1 cellular context compared by ENCODE assay signal in genomic region chr5:142770650-142771609, GRCh38.
TF ChIP-seq lines count a peak whose summit lies in the region.

No MANE protein-coding gene starts in this region.

TF ChIP-seq in HEK293, 187 proteins besides CTCF, POLR2A, EP300 and RAD21 (continued from another document and continues in another):
- TF ChIP-seq, protein P1, sequence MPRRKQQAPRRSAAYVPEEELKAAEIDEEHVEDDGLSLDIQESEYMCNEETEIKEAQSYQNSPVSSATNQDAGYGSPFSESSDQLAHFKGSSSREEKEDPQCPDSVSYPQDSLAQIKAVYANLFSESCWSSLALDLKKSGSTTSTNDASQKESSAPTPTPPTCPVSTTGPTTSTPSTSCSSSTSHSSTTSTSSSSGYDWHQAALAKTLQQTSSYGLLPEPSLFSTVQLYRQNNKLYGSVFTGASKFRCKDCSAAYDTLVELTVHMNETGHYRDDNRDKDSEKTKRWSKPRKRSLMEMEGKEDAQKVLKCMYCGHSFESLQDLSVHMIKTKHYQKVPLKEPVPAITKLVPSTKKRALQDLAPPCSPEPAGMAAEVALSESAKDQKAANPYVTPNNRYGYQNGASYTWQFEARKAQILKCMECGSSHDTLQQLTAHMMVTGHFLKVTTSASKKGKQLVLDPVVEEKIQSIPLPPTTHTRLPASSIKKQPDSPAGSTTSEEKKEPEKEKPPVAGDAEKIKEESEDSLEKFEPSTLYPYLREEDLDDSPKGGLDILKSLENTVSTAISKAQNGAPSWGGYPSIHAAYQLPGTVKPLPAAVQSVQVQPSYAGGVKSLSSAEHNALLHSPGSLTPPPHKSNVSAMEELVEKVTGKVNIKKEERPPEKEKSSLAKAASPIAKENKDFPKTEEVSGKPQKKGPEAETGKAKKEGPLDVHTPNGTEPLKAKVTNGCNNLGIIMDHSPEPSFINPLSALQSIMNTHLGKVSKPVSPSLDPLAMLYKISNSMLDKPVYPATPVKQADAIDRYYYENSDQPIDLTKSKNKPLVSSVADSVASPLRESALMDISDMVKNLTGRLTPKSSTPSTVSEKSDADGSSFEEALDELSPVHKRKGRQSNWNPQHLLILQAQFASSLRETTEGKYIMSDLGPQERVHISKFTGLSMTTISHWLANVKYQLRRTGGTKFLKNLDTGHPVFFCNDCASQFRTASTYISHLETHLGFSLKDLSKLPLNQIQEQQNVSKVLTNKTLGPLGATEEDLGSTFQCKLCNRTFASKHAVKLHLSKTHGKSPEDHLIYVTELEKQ (tag by site-specific recombination; IDR thresholded peaks at IDR 0.05; ENCODE audit: borderline replicate concordance) = no peak
- TF ChIP-seq FEZF1 (tag by site-specific recombination; IDR thresholded peaks at IDR 0.05) (no peak), ZNF114 (tag by site-specific recombination; IDR thresholded peaks at IDR 0.05) (no peak), ZBTB21 (tag by site-specific recombination; IDR thresholded peaks at IDR 0.05) (no peak), ZNF514 (tag by site-specific recombination; IDR thresholded peaks at IDR 0.05) (no peak), PRDM1 (tag by site-specific recombination; IDR thresholded peaks at IDR 0.05) (no peak), TRIM28 (IDR thresholded peaks at IDR 0.05; ENCODE audit: borderline replicate concordance, low read length) (no peak), ZBTB1 (tag by site-specific recombination; IDR thresholded peaks at IDR 0.05) (no peak), SP7 (tag by site-specific recombination; IDR thresholded peaks at IDR 0.05) (peak; percentile 62; the same call in 1 of the 2 replicates), SCRT2 (tag by site-specific recombination; IDR thresholded peaks at IDR 0.05) (0 out of 2 replicates have a peak, but pooled peaks have one; percentile 30), ZNF48 (tag by site-specific recombination; IDR thresholded peaks at IDR 0.05) (no peak), KLF9 (tag by site-specific recombination; IDR thresholded peaks at IDR 0.05; ENCODE audit: low read depth) (peak; percentile 92), HOXD13 (CRISPR knock-in tag; IDR thresholded peaks at IDR 0.05; ENCODE audit: borderline replicate concordance) (no peak), HOXC10 (CRISPR knock-in tag; IDR thresholded peaks at IDR 0.05) (no peak), ZNF169 (tag by site-specific recombination; IDR thresholded peaks at IDR 0.05) (no peak), ZFHX2 (tag by site-specific recombination; conservative IDR thresholded peaks at IDR 0.05) (peak; percentile 97), ZNF600 (tag by site-specific recombination; IDR thresholded peaks at IDR 0.05) (peak; percentile 96), ZNF548 (tag by site-specific recombination; IDR thresholded peaks at IDR 0.05) (no peak), ZNF184 (tag by site-specific recombination; IDR thresholded peaks at IDR 0.05) (no peak), ZNF426 (tag by site-specific recombination; IDR thresholded peaks at IDR 0.05) (no peak), KLF1 (tag by site-specific recombination; IDR thresholded peaks at IDR 0.05) (peak; percentile 82), ZEB2 (tag by site-specific recombination; IDR thresholded peaks at IDR 0.05) (peak; percentile 78), ZNF391 (tag by site-specific recombination; IDR thresholded peaks at IDR 0.05; ENCODE audit: borderline replicate concordance, low read depth) (no peak), ZNF513 (tag by site-specific recombination; IDR thresholded peaks at IDR 0.05) (no peak), ZNF654 (tag by site-specific recombination; IDR thresholded peaks at IDR 0.05; ENCODE audit: low read depth) (no peak), MZF1 (tag by site-specific recombination; IDR thresholded peaks at IDR 0.05; ENCODE audit: borderline replicate concordance) (no peak), ZBTB8A (tag by site-specific recombination; IDR thresholded peaks at IDR 0.05) (peak; percentile 93), ZNF792 (tag by site-specific recombination; IDR thresholded peaks at IDR 0.05) (no peak), ZFP69B (tag by site-specific recombination; IDR thresholded peaks at IDR 0.05) (peak; percentile 76), ZNF585B (tag by site-specific recombination; IDR thresholded peaks at IDR 0.05) (no peak), ZNF404 (tag by site-specific recombination; IDR thresholded peaks at IDR 0.05) (no peak), ZNF221 (tag by site-specific recombination; IDR thresholded peaks at IDR 0.05; ENCODE audit: borderline replicate concordance) (no peak), ZNF112 (tag by site-specific recombination; IDR thresholded peaks at IDR 0.05) (no peak), KLF16 (tag by site-specific recombination; IDR thresholded peaks at IDR 0.05) (no peak; the same call in 1 of the 2 replicates), ZNF555 (tag by site-specific recombination; conservative IDR thresholded peaks at IDR 0.05) (no peak), MYNN (tag by site-specific recombination; IDR thresholded peaks at IDR 0.05; ENCODE audit: borderline replicate concordance) (no peak), RBAK (tag by site-specific recombination; IDR thresholded peaks at IDR 0.05) (no peak), ZNF76 (tag by site-specific recombination; IDR thresholded peaks at IDR 0.05; ENCODE audit: borderline replicate concordance, low read depth) (peak; percentile 81; the same call in 1 of the 2 replicates), AEBP2 (tag by site-specific recombination; IDR thresholded peaks at IDR 0.05; ENCODE audit: borderline replicate concordance) (no peak), ZNF19 (tag by site-specific recombination; IDR thresholded peaks at IDR 0.05; ENCODE audit: low read depth) (no peak), REPIN1 (tag by site-specific recombination; IDR thresholded peaks at IDR 0.05; ENCODE audit: low read depth) (no peak), ZSCAN4 (tag by site-specific recombination; IDR thresholded peaks at IDR 0.05) (0 out of 2 replicates have a peak, but pooled peaks have one; percentile 12), ZNF558 (tag by site-specific recombination; IDR thresholded peaks at IDR 0.05) (no peak), ZNF473 (tag by site-specific recombination; IDR thresholded peaks at IDR 0.05) (no peak), ZNF140 (tag by site-specific recombination; IDR thresholded peaks at IDR 0.05) (no peak), ZNF398 (tag by site-specific recombination; IDR thresholded peaks at IDR 0.05) (no peak), ZSCAN23 (tag by site-specific recombination; IDR thresholded peaks at IDR 0.05) (no peak)
- TF ChIP-seq, protein P2, sequence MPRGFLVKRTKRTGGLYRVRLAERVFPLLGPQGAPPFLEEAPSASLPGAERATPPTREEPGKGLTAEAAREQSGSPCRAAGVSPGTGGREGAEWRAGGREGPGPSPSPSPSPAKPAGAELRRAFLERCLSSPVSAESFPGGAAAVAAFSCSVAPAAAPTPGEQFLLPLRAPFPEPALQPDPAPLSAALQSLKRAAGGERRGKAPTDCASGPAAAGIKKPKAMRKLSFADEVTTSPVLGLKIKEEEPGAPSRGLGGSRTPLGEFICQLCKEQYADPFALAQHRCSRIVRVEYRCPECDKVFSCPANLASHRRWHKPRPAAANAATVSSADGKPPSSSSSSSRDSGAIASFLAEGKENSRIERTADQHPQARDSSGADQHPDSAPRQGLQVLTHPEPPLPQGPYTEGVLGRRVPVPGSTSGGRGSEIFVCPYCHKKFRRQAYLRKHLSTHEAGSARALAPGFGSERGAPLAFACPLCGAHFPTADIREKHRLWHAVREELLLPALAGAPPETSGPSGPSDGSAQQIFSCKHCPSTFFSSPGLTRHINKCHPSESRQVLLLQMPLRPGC (tag by site-specific recombination; IDR thresholded peaks at IDR 0.05) = no peak
- TF ChIP-seq, protein P3, sequence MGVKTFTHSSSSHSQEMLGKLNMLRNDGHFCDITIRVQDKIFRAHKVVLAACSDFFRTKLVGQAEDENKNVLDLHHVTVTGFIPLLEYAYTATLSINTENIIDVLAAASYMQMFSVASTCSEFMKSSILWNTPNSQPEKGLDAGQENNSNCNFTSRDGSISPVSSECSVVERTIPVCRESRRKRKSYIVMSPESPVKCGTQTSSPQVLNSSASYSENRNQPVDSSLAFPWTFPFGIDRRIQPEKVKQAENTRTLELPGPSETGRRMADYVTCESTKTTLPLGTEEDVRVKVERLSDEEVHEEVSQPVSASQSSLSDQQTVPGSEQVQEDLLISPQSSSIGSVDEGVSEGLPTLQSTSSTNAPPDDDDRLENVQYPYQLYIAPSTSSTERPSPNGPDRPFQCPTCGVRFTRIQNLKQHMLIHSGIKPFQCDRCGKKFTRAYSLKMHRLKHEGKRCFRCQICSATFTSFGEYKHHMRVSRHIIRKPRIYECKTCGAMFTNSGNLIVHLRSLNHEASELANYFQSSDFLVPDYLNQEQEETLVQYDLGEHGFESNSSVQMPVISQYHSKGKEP (tag by site-specific recombination; IDR thresholded peaks at IDR 0.05) = no peak
- TF ChIP-seq, protein P4, sequence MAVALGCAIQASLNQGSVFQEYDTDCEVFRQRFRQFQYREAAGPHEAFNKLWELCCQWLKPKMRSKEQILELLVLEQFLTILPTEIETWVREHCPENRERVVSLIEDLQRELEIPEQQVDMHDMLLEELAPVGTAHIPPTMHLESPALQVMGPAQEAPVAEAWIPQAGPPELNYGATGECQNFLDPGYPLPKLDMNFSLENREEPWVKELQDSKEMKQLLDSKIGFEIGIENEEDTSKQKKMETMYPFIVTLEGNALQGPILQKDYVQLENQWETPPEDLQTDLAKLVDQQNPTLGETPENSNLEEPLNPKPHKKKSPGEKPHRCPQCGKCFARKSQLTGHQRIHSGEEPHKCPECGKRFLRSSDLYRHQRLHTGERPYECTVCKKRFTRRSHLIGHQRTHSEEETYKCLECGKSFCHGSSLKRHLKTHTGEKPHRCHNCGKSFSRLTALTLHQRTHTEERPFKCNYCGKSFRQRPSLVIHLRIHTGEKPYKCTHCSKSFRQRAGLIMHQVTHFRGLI (tag by site-specific recombination; IDR thresholded peaks at IDR 0.05) = peak; percentile 94
- TF ChIP-seq, protein P5, sequence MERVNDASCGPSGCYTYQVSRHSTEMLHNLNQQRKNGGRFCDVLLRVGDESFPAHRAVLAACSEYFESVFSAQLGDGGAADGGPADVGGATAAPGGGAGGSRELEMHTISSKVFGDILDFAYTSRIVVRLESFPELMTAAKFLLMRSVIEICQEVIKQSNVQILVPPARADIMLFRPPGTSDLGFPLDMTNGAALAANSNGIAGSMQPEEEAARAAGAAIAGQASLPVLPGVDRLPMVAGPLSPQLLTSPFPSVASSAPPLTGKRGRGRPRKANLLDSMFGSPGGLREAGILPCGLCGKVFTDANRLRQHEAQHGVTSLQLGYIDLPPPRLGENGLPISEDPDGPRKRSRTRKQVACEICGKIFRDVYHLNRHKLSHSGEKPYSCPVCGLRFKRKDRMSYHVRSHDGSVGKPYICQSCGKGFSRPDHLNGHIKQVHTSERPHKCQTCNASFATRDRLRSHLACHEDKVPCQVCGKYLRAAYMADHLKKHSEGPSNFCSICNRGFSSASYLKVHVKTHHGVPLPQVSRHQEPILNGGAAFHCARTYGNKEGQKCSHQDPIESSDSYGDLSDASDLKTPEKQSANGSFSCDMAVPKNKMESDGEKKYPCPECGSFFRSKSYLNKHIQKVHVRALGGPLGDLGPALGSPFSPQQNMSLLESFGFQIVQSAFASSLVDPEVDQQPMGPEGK (tag by site-specific recombination; IDR thresholded peaks at IDR 0.05) = peak; percentile 89
- TF ChIP-seq, protein P6, sequence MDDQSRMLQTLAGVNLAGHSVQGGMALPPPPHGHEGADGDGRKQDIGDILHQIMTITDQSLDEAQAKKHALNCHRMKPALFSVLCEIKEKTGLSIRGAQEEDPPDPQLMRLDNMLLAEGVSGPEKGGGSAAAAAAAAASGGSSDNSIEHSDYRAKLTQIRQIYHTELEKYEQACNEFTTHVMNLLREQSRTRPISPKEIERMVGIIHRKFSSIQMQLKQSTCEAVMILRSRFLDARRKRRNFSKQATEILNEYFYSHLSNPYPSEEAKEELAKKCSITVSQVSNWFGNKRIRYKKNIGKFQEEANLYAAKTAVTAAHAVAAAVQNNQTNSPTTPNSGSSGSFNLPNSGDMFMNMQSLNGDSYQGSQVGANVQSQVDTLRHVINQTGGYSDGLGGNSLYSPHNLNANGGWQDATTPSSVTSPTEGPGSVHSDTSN (CRISPR knock-in tag; IDR thresholded peaks at IDR 0.05) = no peak
